In genomic region chr18:688322-688721, GRCh38 we compare ENCODE assay signal across 15 cellular contexts. TPM values are rescaled to one million over a fixed set of nuclear protein-coding genes. Genes with fewer than 3 reads are reported as not detected.
DNase-seq lines count a peak whose midpoint lies in the region; ATAC-seq and FAIRE-seq lines count a peak whose summit lies in the region.
"Had no signal": no experiment of that assay in that cellular context is flagged by ENCODE, and none has a peak within 500 bp of the region (broad histone marks: within the 10 kb centered on the region; RNA-seq: fewer than 3 reads in every experiment).

No MANE protein-coding gene starts in this region.

- H3K4me1 Mint-ChIP-seq in activated naive CD4-positive, alpha-beta T cell treated with anti-CD3 and anti-CD28 coated beads, Interleukin-2, amount 10 ng/mL, durations not matched to agents 7 days and 5 days, result peaks cover 11% of the 10 kb centered on the region
- H3K4me1 Mint-ChIP-seq in activated T-helper 17 cell treated with anti-CD3 and anti-CD28 coated beads, Interleukin-2, amount 50 U/mL, for 72 hours, result peaks cover 8% of the 10 kb centered on the region

- peaks cover 4 to 5% of the 10 kb centered on the region in 2 donors for H3K36me3 ChIP-seq in small intestine (ENCODE audit: control insufficient read depth in 2 of 2, insufficient read depth in 2 of 2, low read length in 2 of 2)

- no peak for ATAC-seq in activated T-helper 17 cell treated with anti-CD3 and anti-CD28 coated beads, Interleukin-2, amount 50 U/mL, for 72 hours (replicated peaks)
- ATAC-seq: A549 had no signal

- peak; percentile 32 to 73 (median 54) for DNase-seq in NCI-H1417 (lab: John Stamatoyannopoulos, UW)
- no peak for DNase-seq in NCI-H1417 treated with DMSO at 0.1 percent for 48 hours (lab: John Stamatoyannopoulos, UW)
- DNase-seq in activated naive CD4-positive, alpha-beta T cell treated with anti-CD3 and anti-CD28 coated beads, Interleukin-2, amount 10 ng/mL, durations not matched to agents 7 days and 5 days, result no peak
- DNase-seq in activated naive CD4-positive, alpha-beta T cell treated with Interleukin-2 at 50 U/mL for 16 hours, result no peak
- peak; percentile 31 for DNase-seq in small intestine
- DNase-seq in activated T-cell treated with anti-CD3 and anti-CD28 coated beads for 4 hours, result no peak
- no peak for DNase-seq in retina
- DNase-seq: H7, NCI-H1048, NCI-H524 had no signal

- CTCF ChIA-PET in activated naive CD4-positive, alpha-beta T cell treated with anti-CD3 and anti-CD28 coated beads, Interleukin-2, amount 10 ng/mL, durations not matched to agents 7 days and 5 days (lab: Charles Lee), result interaction anchor here (1.1 kb wide), 1 partner anchor 63 kb away, joined by 3 read pairs; no protein-coding TSS in a partner anchor

- no peaks in the 10 kb centered on the region for H3K4me1 ChIP-seq in small intestine (ENCODE audit: control insufficient read depth in 2 of 2, insufficient read depth in 1 of 2, low read depth in 1 of 2, low read length in 1 of 2)

- H3K27ac Mint-ChIP-seq in activated naive CD4-positive, alpha-beta T cell treated with anti-CD3 and anti-CD28 coated beads, Interleukin-2, amount 10 ng/mL, durations not matched to agents 7 days and 5 days, result peak overlapping the region; percentile 42
- H3K27ac Mint-ChIP-seq in activated T-helper 17 cell treated with anti-CD3 and anti-CD28 coated beads, Interleukin-2, amount 50 U/mL, for 72 hours, result peak overlapping the region; percentile 23

- no peaks in the 10 kb centered on the region for H3K9me3 ChIP-seq in small intestine (ENCODE audit: control insufficient read depth, low read depth)
- H3K9me3 ChIP-seq: A549; BLaER1 treated with 17β-estradiol and CSF1 and Interleukin-3, amounts not matched to agents 10 nM and 100 nM had no signal

- no peaks in the 10 kb centered on the region for H3K9me3 Mint-ChIP-seq in activated naive CD4-positive, alpha-beta T cell treated with anti-CD3 and anti-CD28 coated beads, Interleukin-2, amount 10 ng/mL, durations not matched to agents 7 days and 5 days
- no peaks in the 10 kb centered on the region for H3K9me3 Mint-ChIP-seq in activated T-helper 17 cell treated with anti-CD3 and anti-CD28 coated beads, Interleukin-2, amount 50 U/mL, for 72 hours
- H3K9me3 Mint-ChIP-seq: T-helper 2 cell treated with Interferon-gamma antibody and Interleukin-4, amounts not matched to agents 5 μg/mL and 100 μg/mL, for 36 hours had no signal

- no peak for FAIRE-seq in small intestine (lab: Jason Lieb, UNC)
- FAIRE-seq: A549 had no signal

- no peaks in the 10 kb centered on the region for H3K27me3 ChIP-seq in small intestine (ENCODE audit: control insufficient read depth in 2 of 2, insufficient read depth in 2 of 2, low read length in 2 of 2)
- H3K27me3 ChIP-seq: BLaER1 treated with 17β-estradiol and CSF1 and Interleukin-3, amounts not matched to agents 10 nM and 100 nM had no signal

- H3K27me3 Mint-ChIP-seq in activated naive CD4-positive, alpha-beta T cell treated with anti-CD3 and anti-CD28 coated beads, Interleukin-2, amount 10 ng/mL, durations not matched to agents 7 days and 5 days, result no peaks in the 10 kb centered on the region
- no peaks in the 10 kb centered on the region for H3K27me3 Mint-ChIP-seq in activated T-helper 17 cell treated with anti-CD3 and anti-CD28 coated beads, Interleukin-2, amount 50 U/mL, for 72 hours

- no peak overlapping the region for H3K4me3 Mint-ChIP-seq in activated naive CD4-positive, alpha-beta T cell treated with anti-CD3 and anti-CD28 coated beads, Interleukin-2, amount 10 ng/mL, durations not matched to agents 7 days and 5 days
- H3K4me3 Mint-ChIP-seq in activated T-helper 17 cell treated with anti-CD3 and anti-CD28 coated beads, Interleukin-2, amount 50 U/mL, for 72 hours, result no peak overlapping the region
- H3K4me3 Mint-ChIP-seq: T-helper 2 cell treated with Interferon-gamma antibody and Interleukin-4, amounts not matched to agents 5 μg/mL and 100 μg/mL, for 36 hours had no signal

- no peak overlapping the region for H3K4me3 ChIP-seq in small intestine (ENCODE audit: low read depth in 1 of 2, low read length in 2 of 2)
- H3K4me3 ChIP-seq: A549; BLaER1 treated with 17β-estradiol and CSF1 and Interleukin-3, amounts not matched to agents 10 nM and 100 nM had no signal

- H3K27ac ChIP-seq in small intestine (ENCODE audit: low read depth in 1 of 2, low read length in 1 of 2), result no peak overlapping the region
- H3K27ac ChIP-seq: A549; BLaER1 treated with 17β-estradiol and CSF1 and Interleukin-3, amounts not matched to agents 10 nM and 100 nM; RWPE1 had no signal

- 73 to 78% (median 78%) methylated on average over 5 of the region's 5 CpGs for WGBS in small intestine, 3 donors

- peaks cover 32% of the 10 kb centered on the region for H3K36me3 Mint-ChIP-seq in activated naive CD4-positive, alpha-beta T cell treated with anti-CD3 and anti-CD28 coated beads, Interleukin-2, amount 10 ng/mL, durations not matched to agents 7 days and 5 days
- H3K36me3 Mint-ChIP-seq in activated T-helper 17 cell treated with anti-CD3 and anti-CD28 coated beads, Interleukin-2, amount 50 U/mL, for 72 hours (ENCODE audit: low read depth), result peaks cover 91% of the 10 kb centered on the region

RNA-seq across cellular contexts. Expression of gene ENOSF1, which starts 24.1 kb away (rescaled TPM):
- 10 to 100 TPM; 61.6 to 89.8 TPM for total RNA-seq in activated T-helper 17 cell treated with anti-CD3 and anti-CD28 coated beads, Interleukin-2, amount 50 U/mL, for 72 hours
- 10 to 100 TPM; 35.4 to 78.3 (median 46.7) TPM for polyA plus RNA-seq in small intestine

RNA-seq across cellular contexts. Expression of gene TYMS, which starts 30.9 kb away (rescaled TPM):
- total RNA-seq in activated T-helper 17 cell treated with anti-CD3 and anti-CD28 coated beads, Interleukin-2, amount 50 U/mL, for 72 hours, result 100 to 1,000 TPM; 268 to 414 TPM
- 10 to 100 TPM in 1 of 3 donors, 1 to 10 TPM in 2; 6.2 to 56.6 (median 6.3) TPM for polyA plus RNA-seq in small intestine

Comparison
In these comparisons a context has a peak if more than half of its experiments do, and no peak if none do; other contexts are left out.
1. DNase-seq: peak in NCI-H1417 (3 of 3) and small intestine (single experiment); none in NCI-H1417 treated with DMSO at 0.1 percent for 48 hours (single experiment), activated naive CD4-positive, alpha-beta T cell treated with anti-CD3 and anti-CD28 coated beads, Interleukin-2, amount 10 ng/mL, durations not matched to agents 7 days and 5 days (single experiment), activated naive CD4-positive, alpha-beta T cell treated with Interleukin-2 at 50 U/mL for 16 hours (single experiment), activated T-cell treated with anti-CD3 and anti-CD28 coated beads for 4 hours (single experiment) and retina (single experiment).